Comparison of ENCODE assay signal across 2 cellular contexts in the genomic region with DNA sequence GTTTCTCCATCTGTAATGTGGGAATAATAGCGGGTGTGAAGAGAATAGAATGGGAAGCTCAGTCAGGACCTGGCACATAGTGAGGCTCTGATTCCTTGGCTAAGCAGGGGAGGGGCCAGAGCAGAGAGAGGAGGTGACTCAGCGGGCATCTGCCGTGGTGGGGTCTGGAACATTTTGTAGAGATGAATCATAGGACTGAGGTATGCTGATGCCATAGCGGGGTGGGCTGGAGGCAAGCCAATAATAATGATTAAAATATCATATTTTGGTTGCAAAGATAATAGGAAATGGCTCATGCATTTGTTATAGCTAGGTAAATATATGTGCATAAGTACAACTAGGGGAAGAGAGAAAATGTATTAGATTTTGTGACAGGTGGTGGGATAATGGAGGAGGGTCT.
TF ChIP-seq lines count a peak whose summit lies in the region.

No MANE protein-coding gene starts in this region.

TF ChIP-seq in HCT116, 20 proteins besides CTCF, POLR2A, EP300 and RAD21:
- TF ChIP-seq POLR2AphosphoS5 (IDR thresholded peaks at IDR 0.05; ENCODE audit: low read depth, low read length) (peak; percentile 49; the same call in 1 of the 2 replicates), CEBPB (IDR thresholded peaks at IDR 0.05; ENCODE audit: low read depth) (peak; percentile 37; the same call in 1 of the 2 replicates), JUND (IDR thresholded peaks at IDR 0.05) (peak; percentile 92), FOSL1 (IDR thresholded peaks at IDR 0.05; ENCODE audit: low read depth) (peak; percentile 90), SRF (IDR thresholded peaks at IDR 0.05; ENCODE audit: low read depth) (peak; percentile 52; the same call in 1 of the 2 replicates), SP1 (IDR thresholded peaks at IDR 0.05; ENCODE audit: low read depth) (peak; percentile 66)
- TF ChIP-seq, protein P1, sequence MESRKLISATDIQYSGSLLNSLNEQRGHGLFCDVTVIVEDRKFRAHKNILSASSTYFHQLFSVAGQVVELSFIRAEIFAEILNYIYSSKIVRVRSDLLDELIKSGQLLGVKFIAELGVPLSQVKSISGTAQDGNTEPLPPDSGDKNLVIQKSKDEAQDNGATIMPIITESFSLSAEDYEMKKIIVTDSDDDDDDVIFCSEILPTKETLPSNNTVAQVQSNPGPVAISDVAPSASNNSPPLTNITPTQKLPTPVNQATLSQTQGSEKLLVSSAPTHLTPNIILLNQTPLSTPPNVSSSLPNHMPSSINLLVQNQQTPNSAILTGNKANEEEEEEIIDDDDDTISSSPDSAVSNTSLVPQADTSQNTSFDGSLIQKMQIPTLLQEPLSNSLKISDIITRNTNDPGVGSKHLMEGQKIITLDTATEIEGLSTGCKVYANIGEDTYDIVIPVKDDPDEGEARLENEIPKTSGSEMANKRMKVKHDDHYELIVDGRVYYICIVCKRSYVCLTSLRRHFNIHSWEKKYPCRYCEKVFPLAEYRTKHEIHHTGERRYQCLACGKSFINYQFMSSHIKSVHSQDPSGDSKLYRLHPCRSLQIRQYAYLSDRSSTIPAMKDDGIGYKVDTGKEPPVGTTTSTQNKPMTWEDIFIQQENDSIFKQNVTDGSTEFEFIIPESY (IDR thresholded peaks at IDR 0.05; ENCODE audit: extremely low read depth, insufficient replicate concordance, low read length) = no peak
- TF ChIP-seq, protein P2, sequence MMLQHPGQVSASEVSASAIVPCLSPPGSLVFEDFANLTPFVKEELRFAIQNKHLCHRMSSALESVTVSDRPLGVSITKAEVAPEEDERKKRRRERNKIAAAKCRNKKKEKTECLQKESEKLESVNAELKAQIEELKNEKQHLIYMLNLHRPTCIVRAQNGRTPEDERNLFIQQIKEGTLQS (IDR thresholded peaks at IDR 0.05) = no peak; the same call in 1 of the 2 replicates

TF ChIP-seq in GM23338, 12 proteins besides CTCF, POLR2A, EP300 and RAD21:
- TF ChIP-seq NANOG (IDR thresholded peaks at IDR 0.05; ENCODE audit: borderline replicate concordance) (no peak), EZH2phosphoT487 (IDR thresholded peaks at IDR 0.05; ENCODE audit: unreplicated experiment) (no peak), JUNB (IDR thresholded peaks at IDR 0.05; ENCODE audit: unreplicated experiment) (no peak), CREB1 (CRISPR knock-in tag; IDR thresholded peaks at IDR 0.05; ENCODE audit: low read depth) (no peak), ZNF114 (CRISPR knock-in tag; IDR thresholded peaks at IDR 0.05) (no peak)
- TF ChIP-seq, protein P3, sequence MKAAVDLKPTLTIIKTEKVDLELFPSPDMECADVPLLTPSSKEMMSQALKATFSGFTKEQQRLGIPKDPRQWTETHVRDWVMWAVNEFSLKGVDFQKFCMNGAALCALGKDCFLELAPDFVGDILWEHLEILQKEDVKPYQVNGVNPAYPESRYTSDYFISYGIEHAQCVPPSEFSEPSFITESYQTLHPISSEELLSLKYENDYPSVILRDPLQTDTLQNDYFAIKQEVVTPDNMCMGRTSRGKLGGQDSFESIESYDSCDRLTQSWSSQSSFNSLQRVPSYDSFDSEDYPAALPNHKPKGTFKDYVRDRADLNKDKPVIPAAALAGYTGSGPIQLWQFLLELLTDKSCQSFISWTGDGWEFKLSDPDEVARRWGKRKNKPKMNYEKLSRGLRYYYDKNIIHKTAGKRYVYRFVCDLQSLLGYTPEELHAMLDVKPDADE (IDR thresholded peaks at IDR 0.05) = no peak
- TF ChIP-seq, protein P4, sequence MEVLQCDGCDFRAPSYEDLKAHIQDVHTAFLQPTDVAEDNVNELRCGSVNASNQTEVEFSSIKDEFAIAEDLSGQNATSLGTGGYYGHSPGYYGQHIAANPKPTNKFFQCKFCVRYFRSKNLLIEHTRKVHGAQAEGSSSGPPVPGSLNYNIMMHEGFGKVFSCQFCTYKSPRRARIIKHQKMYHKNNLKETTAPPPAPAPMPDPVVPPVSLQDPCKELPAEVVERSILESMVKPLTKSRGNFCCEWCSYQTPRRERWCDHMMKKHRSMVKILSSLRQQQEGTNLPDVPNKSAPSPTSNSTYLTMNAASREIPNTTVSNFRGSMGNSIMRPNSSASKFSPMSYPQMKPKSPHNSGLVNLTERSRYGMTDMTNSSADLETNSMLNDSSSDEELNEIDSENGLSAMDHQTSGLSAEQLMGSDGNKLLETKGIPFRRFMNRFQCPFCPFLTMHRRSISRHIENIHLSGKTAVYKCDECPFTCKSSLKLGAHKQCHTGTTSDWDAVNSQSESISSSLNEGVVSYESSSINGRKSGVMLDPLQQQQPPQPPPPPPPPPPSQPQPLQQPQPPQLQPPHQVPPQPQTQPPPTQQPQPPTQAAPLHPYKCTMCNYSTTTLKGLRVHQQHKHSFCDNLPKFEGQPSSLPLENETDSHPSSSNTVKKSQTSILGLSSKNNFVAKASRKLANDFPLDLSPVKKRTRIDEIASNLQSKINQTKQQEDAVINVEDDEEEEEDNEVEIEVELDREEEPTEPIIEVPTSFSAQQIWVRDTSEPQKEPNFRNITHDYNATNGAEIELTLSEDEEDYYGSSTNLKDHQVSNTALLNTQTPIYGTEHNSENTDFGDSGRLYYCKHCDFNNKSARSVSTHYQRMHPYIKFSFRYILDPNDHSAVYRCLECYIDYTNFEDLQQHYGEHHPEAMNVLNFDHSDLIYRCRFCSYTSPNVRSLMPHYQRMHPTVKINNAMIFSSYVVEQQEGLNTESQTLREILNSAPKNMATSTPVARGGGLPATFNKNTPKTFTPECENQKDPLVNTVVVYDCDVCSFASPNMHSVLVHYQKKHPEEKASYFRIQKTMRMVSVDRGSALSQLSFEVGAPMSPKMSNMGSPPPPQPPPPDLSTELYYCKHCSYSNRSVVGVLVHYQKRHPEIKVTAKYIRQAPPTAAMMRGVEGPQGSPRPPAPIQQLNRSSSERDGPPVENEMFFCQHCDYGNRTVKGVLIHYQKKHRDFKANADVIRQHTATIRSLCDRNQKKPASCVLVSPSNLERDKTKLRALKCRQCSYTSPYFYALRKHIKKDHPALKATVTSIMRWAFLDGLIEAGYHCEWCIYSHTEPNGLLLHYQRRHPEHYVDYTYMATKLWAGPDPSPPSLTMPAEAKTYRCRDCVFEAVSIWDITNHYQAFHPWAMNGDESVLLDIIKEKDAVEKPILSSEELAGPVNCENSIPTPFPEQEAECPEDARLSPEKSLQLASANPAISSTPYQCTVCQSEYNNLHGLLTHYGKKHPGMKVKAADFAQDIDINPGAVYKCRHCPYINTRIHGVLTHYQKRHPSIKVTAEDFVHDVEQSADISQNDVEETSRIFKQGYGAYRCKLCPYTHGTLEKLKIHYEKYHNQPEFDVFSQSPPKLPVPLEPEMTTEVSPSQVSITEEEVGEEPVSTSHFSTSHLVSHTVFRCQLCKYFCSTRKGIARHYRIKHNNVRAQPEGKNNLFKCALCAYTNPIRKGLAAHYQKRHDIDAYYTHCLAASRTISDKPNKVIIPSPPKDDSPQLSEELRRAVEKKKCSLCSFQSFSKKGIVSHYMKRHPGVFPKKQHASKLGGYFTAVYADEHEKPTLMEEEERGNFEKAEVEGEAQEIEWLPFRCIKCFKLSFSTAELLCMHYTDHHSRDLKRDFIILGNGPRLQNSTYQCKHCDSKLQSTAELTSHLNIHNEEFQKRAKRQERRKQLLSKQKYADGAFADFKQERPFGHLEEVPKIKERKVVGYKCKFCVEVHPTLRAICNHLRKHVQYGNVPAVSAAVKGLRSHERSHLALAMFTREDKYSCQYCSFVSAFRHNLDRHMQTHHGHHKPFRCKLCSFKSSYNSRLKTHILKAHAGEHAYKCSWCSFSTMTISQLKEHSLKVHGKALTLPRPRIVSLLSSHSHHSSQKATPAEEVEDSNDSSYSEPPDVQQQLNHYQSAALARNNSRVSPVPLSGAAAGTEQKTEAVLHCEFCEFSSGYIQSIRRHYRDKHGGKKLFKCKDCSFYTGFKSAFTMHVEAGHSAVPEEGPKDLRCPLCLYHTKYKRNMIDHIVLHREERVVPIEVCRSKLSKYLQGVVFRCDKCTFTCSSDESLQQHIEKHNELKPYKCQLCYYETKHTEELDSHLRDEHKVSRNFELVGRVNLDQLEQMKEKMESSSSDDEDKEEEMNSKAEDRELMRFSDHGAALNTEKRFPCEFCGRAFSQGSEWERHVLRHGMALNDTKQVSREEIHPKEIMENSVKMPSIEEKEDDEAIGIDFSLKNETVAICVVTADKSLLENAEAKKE (CRISPR knock-in tag; IDR thresholded peaks at IDR 0.05) = no peak
- TF ChIP-seq, protein P5, sequence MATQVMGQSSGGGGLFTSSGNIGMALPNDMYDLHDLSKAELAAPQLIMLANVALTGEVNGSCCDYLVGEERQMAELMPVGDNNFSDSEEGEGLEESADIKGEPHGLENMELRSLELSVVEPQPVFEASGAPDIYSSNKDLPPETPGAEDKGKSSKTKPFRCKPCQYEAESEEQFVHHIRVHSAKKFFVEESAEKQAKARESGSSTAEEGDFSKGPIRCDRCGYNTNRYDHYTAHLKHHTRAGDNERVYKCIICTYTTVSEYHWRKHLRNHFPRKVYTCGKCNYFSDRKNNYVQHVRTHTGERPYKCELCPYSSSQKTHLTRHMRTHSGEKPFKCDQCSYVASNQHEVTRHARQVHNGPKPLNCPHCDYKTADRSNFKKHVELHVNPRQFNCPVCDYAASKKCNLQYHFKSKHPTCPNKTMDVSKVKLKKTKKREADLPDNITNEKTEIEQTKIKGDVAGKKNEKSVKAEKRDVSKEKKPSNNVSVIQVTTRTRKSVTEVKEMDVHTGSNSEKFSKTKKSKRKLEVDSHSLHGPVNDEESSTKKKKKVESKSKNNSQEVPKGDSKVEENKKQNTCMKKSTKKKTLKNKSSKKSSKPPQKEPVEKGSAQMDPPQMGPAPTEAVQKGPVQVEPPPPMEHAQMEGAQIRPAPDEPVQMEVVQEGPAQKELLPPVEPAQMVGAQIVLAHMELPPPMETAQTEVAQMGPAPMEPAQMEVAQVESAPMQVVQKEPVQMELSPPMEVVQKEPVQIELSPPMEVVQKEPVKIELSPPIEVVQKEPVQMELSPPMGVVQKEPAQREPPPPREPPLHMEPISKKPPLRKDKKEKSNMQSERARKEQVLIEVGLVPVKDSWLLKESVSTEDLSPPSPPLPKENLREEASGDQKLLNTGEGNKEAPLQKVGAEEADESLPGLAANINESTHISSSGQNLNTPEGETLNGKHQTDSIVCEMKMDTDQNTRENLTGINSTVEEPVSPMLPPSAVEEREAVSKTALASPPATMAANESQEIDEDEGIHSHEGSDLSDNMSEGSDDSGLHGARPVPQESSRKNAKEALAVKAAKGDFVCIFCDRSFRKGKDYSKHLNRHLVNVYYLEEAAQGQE (IDR thresholded peaks at IDR 0.05; ENCODE audit: unreplicated experiment) = no peak
